29 cellular contexts compared by ENCODE assay signal in genomic region chr7:14666304-14666703, GRCh38.
"Had no signal": no experiment of that assay in that cellular context is flagged by ENCODE, and none has a peak within 500 bp of the region (broad histone marks: within the 10 kb centered on the region; RNA-seq: fewer than 3 reads in every experiment).

No MANE protein-coding gene starts in this region.

- H3K27ac Mint-ChIP-seq: natural killer cell treated with Interleukin-12 subunit alpha and Interleukin-12 subunit beta and Interleukin-15 and Interleukin-18, amount 100 ng/mL, for 72 hours; nephron progenitor cell; progenitor cell of endocrine pancreas; stimulated activated effector memory CD8-positive, alpha-beta T cell treated with anti-CD3 and anti-CD28 coated beads, Interleukin-12 subunit alpha, Interleukin-12 subunit beta, amount 100 ng/mL, for 72 hours; stimulated activated naive B cell treated with anti-CD40 and anti-IgM and Interleukin-4, amounts not matched to agents 10 μg/mL and 1 μg/mL and 100 μg/mL, for 72 hours; stimulated activated naive CD8-positive, alpha-beta T cell treated with anti-CD3 and anti-CD28 coated beads, Interleukin-15, Interleukin-2, amounts not matched to agents 100 ng/mL and 50 ng/mL, for 24 hours had no signal

- FAIRE-seq: small intestine, urothelium cell line had no signal

- H3K9ac ChIP-seq: parathyroid adenoma had no signal

- H3K27me3 Mint-ChIP-seq: natural killer cell treated with Interleukin-12 subunit alpha and Interleukin-12 subunit beta and Interleukin-15 and Interleukin-18, amount 100 ng/mL, for 72 hours; progenitor cell of endocrine pancreas; stimulated activated naive B cell treated with anti-CD40 and anti-IgM and Interleukin-4, amounts not matched to agents 10 μg/mL and 1 μg/mL and 100 μg/mL, for 72 hours; stimulated activated naive CD8-positive, alpha-beta T cell treated with anti-CD3 and anti-CD28 coated beads, Interleukin-15, Interleukin-2, amounts not matched to agents 100 ng/mL and 50 ng/mL, for 24 hours had no signal

- H3K4me1 ChIP-seq: parathyroid adenoma, psoas muscle, right lobe of liver, sigmoid colon, stomach, thyroid gland, tibial nerve, upper lobe of left lung, vagina had no signal

- H3K79me2 ChIP-seq: parathyroid adenoma had no signal

- ATAC-seq: natural killer cell treated with Interleukin-12 subunit alpha and Interleukin-12 subunit beta and Interleukin-15 and Interleukin-18, amount 100 ng/mL, for 72 hours; psoas muscle; right cardiac atrium; right lobe of liver; stimulated activated effector memory CD8-positive, alpha-beta T cell treated with anti-CD3 and anti-CD28 coated beads, Interleukin-12 subunit alpha, Interleukin-12 subunit beta, amount 100 ng/mL, for 72 hours; stimulated activated naive B cell treated with anti-CD40 and anti-IgM and Interleukin-4, amounts not matched to agents 10 μg/mL and 1 μg/mL and 100 μg/mL, for 72 hours had no signal

- H3K9me3 ChIP-seq: ovary, psoas muscle, right lobe of liver, sigmoid colon, stomach, thoracic aorta, thyroid gland, tibial nerve, upper lobe of left lung, vagina had no signal

- H3K27me3 ChIP-seq: ovary, right lobe of liver, sigmoid colon, stomach, thyroid gland, tibial nerve, upper lobe of left lung, vagina had no signal

- H3K4me3 Mint-ChIP-seq: natural killer cell treated with Interleukin-12 subunit alpha and Interleukin-12 subunit beta and Interleukin-15 and Interleukin-18, amount 100 ng/mL, for 72 hours; nephron progenitor cell; neural crest cell; stimulated activated effector memory CD8-positive, alpha-beta T cell treated with anti-CD3 and anti-CD28 coated beads, Interleukin-12 subunit alpha, Interleukin-12 subunit beta, amount 100 ng/mL, for 72 hours; stimulated activated naive B cell treated with anti-CD40 and anti-IgM and Interleukin-4, amounts not matched to agents 10 μg/mL and 1 μg/mL and 100 μg/mL, for 72 hours; stimulated activated naive CD8-positive, alpha-beta T cell treated with anti-CD3 and anti-CD28 coated beads, Interleukin-15, Interleukin-2, amounts not matched to agents 100 ng/mL and 50 ng/mL, for 24 hours had no signal

- H3K4me3 ChIP-seq: ovary, psoas muscle, right lobe of liver, sigmoid colon, stomach, thoracic aorta, thyroid gland, tibial nerve, upper lobe of left lung, vagina had no signal

- H3K36me3 ChIP-seq: ovary, right lobe of liver, sigmoid colon, stomach, thoracic aorta, thyroid gland, tibial nerve, upper lobe of left lung, vagina had no signal

- H3K36me3 Mint-ChIP-seq: natural killer cell treated with Interleukin-12 subunit alpha and Interleukin-12 subunit beta and Interleukin-15 and Interleukin-18, amount 100 ng/mL, for 72 hours; stimulated activated effector memory CD8-positive, alpha-beta T cell treated with anti-CD3 and anti-CD28 coated beads, Interleukin-12 subunit alpha, Interleukin-12 subunit beta, amount 100 ng/mL, for 72 hours; stimulated activated naive B cell treated with anti-CD40 and anti-IgM and Interleukin-4, amounts not matched to agents 10 μg/mL and 1 μg/mL and 100 μg/mL, for 72 hours had no signal

- H3K27ac ChIP-seq: ovary, parathyroid adenoma, psoas muscle, right lobe of liver, sigmoid colon, stomach, thoracic aorta, thyroid gland, tibial nerve, upper lobe of left lung, vagina had no signal

- DNase-seq: nephron progenitor cell; occipital lobe; ovary; posterior cingulate gyrus; psoas muscle; right cardiac atrium; right lobe of liver; sigmoid colon; small intestine; stimulated activated CD4-positive, alpha-beta T cell treated with anti-CD3 and anti-CD28 coated beads, Interleukin-15, amount 100 ng/mL, for 24 hours; stimulated activated CD4-positive, alpha-beta T cell treated with anti-CD3 and anti-CD28 coated beads, Interleukin-2, amount 100 ng/mL, for 24 hours; stimulated activated CD4-positive, alpha-beta T cell treated with anti-CD3 and anti-CD28 coated beads, Interleukin-2, amount 100 ng/mL, for 48 hours; stimulated activated CD4-positive, alpha-beta T cell treated with anti-CD3 and anti-CD28 coated beads, Interleukin-4, amount 100 ng/mL, for 24 hours; stimulated activated naive B cell treated with anti-CD40 and anti-IgM and Interleukin-4, amounts not matched to agents 10 μg/mL and 1 μg/mL and 100 μg/mL, for 72 hours; stimulated activated naive CD4-positive, alpha-beta T cell treated with Interleukin-2 at 50 U/mL for 16 hours; stomach; thyroid gland; trophoblast cell; upper lobe of left lung had no signal

- H3K9me3 Mint-ChIP-seq: nephron progenitor cell; stimulated activated effector memory CD8-positive, alpha-beta T cell treated with anti-CD3 and anti-CD28 coated beads, Interleukin-12 subunit alpha, Interleukin-12 subunit beta, amount 100 ng/mL, for 72 hours; stimulated activated naive CD8-positive, alpha-beta T cell treated with anti-CD3 and anti-CD28 coated beads, Interleukin-15, Interleukin-2, amounts not matched to agents 100 ng/mL and 50 ng/mL, for 24 hours had no signal

- H3K4me1 Mint-ChIP-seq: nephron progenitor cell; neural crest cell; stimulated activated effector memory CD8-positive, alpha-beta T cell treated with anti-CD3 and anti-CD28 coated beads, Interleukin-12 subunit alpha, Interleukin-12 subunit beta, amount 100 ng/mL, for 72 hours; stimulated activated naive B cell treated with anti-CD40 and anti-IgM and Interleukin-4, amounts not matched to agents 10 μg/mL and 1 μg/mL and 100 μg/mL, for 72 hours had no signal

- H2AFZ ChIP-seq: parathyroid adenoma had no signal
